ENCODE assay signal across 26 cellular contexts in genomic region chr6:130666796-130667195, GRCh38.
"Had no signal": no experiment of that assay in that cellular context is flagged by ENCODE, and none has a peak within 500 bp of the region (broad histone marks: within the 10 kb centered on the region; RNA-seq: fewer than 3 reads in every experiment).

No MANE protein-coding gene starts in this region.

- H2AFZ ChIP-seq: parathyroid adenoma had no signal

- H3K4me3 ChIP-seq: esophagus muscularis mucosa, gastroesophageal sphincter, heart left ventricle, left lung, mucosa of descending colon, smooth muscle cell, stomach, thyroid gland, vagina had no signal

- H3K9ac ChIP-seq: parathyroid adenoma had no signal

- H3K9me3 ChIP-seq: esophagus muscularis mucosa, gastroesophageal sphincter, heart left ventricle, left lung, mucosa of descending colon, stomach, thyroid gland, vagina had no signal

- H3K4me2 ChIP-seq: smooth muscle cell had no signal

- H3K4me1 ChIP-seq: esophagus muscularis mucosa, foreskin keratinocyte, gastroesophageal sphincter, left lung, parathyroid adenoma, stomach, thyroid gland had no signal

- H3K27me3 ChIP-seq: esophagus muscularis mucosa, foreskin keratinocyte, gastroesophageal sphincter, heart left ventricle, left lung, stomach, thyroid gland, vagina had no signal

- H3K27ac ChIP-seq: epithelial cell of prostate, esophagus muscularis mucosa, foreskin keratinocyte, gastroesophageal sphincter, heart left ventricle, left lung, parathyroid adenoma, stomach, thyroid gland, vagina had no signal

- ATAC-seq: foreskin keratinocyte; gastroesophageal sphincter; heart left ventricle; left cardiac atrium; left lung; mucosa of descending colon; natural killer cell treated with Interleukin-12 subunit alpha and Interleukin-12 subunit beta and Interleukin-15 and Interleukin-18, amount 100 ng/mL, for 72 hours; sciatic nerve; stimulated activated effector memory CD8-positive, alpha-beta T cell treated with anti-CD3 and anti-CD28 coated beads, Interleukin-12 subunit alpha, Interleukin-12 subunit beta, amount 100 ng/mL, for 72 hours had no signal

- DNase-seq: effector CD8-positive, alpha-beta T cell; endodermal cell; foreskin keratinocyte; heart left ventricle; hippocampal formation; left cardiac atrium; left lung; mesenchymal stem cell; mucosa of descending colon; naive B cell; stimulated activated CD4-positive, alpha-beta T cell treated with anti-CD3 and anti-CD28 coated beads, Interleukin-12 subunit alpha, Interleukin-12 subunit beta, amount 100 ng/mL, for 4 hours; stimulated activated CD4-positive, alpha-beta T cell treated with anti-CD3 and anti-CD28 coated beads, Interleukin-2, amount 100 ng/mL, for 24 hours; stimulated activated CD4-positive, alpha-beta T cell treated with anti-CD3 and anti-CD28 coated beads, Interleukin-4, amount 100 ng/mL, for 24 hours; stimulated activated naive CD4-positive, alpha-beta T cell treated with Interleukin-2 at 50 U/mL for 16 hours; stomach; thyroid gland; trophoblast cell had no signal

- H3K36me3 ChIP-seq: esophagus muscularis mucosa, gastroesophageal sphincter, heart left ventricle, left lung, stomach, thyroid gland, vagina had no signal
